19 cellular contexts compared by ENCODE assay signal in genomic region chr6:86107985-86108384, GRCh38.
"Had no signal": no experiment of that assay in that cellular context is flagged by ENCODE, and none has a peak within 500 bp of the region (broad histone marks: within the 10 kb centered on the region; RNA-seq: fewer than 3 reads in every experiment).

No MANE protein-coding gene starts in this region.

- H3K36me3 Mint-ChIP-seq: memory B cell had no signal

- H3K27ac Mint-ChIP-seq: dendritic cell treated with granulocyte-macrophage colony-stimulating factor and Interleukin-4, amounts not matched to agents 40 ng/mL and 50 ng/mL, for 4 days; effector memory CD8-positive, alpha-beta T cell; memory B cell; mesothelial cell of epicardium; natural killer cell; progenitor cell of endocrine pancreas had no signal

- H3K4me3 Mint-ChIP-seq: dendritic cell treated with granulocyte-macrophage colony-stimulating factor and Interleukin-4, amounts not matched to agents 40 ng/mL and 50 ng/mL, for 4 days; effector memory CD8-positive, alpha-beta T cell; memory B cell; mesothelial cell of epicardium; natural killer cell had no signal

- H3K27me3 Mint-ChIP-seq: dendritic cell treated with granulocyte-macrophage colony-stimulating factor and Interleukin-4, amounts not matched to agents 40 ng/mL and 50 ng/mL, for 4 days; effector memory CD8-positive, alpha-beta T cell; memory B cell; progenitor cell of endocrine pancreas had no signal

- DNase-seq: effector memory CD8-positive, alpha-beta T cell; gastrocnemius medialis; heart right ventricle; hypothalamus; kidney glomerular epithelial cell; lower lobe of right lung; natural killer cell; occipital lobe; pancreas; right cardiac atrium; small intestine; stimulated activated CD4-positive, alpha-beta T cell treated with anti-CD3 and anti-CD28 coated beads, Interleukin-12 subunit alpha, Interleukin-12 subunit beta, amount 100 ng/mL, for 4 hours; stimulated activated naive CD4-positive, alpha-beta T cell; stomach; transverse colon had no signal

- H3K4me1 Mint-ChIP-seq: memory B cell, mesothelial cell of epicardium, natural killer cell had no signal

- ATAC-seq: effector memory CD8-positive, alpha-beta T cell; gastrocnemius medialis; heart right ventricle; lower lobe of right lung; natural killer cell; pancreas; right cardiac atrium had no signal
